Comparison of ENCODE assay signal across 14 cellular contexts in the genomic region with DNA sequence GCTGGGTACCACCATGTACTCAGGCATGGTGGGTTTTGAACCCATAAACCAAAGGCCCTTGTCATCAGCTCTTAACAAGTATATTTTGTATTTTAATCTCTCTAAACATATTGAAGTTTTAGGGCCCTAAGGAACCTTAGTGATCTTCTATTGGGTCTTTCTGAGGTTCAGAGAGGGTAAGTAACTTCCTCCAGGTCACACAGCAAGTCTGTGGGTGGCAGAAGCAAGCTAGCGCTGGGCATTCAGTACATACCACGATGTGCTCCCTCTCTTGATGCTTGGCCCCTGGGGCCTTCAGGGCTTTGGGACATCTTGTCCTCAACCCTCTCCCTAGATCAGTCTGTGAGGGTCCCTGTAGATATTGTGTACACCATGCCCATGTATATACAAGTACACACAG. TPM values are rescaled to one million over a fixed set of nuclear protein-coding genes. Genes with fewer than 3 reads are reported as not detected.
DNase-seq lines count a peak whose midpoint lies in the region; ATAC-seq, FAIRE-seq and TF ChIP-seq lines count a peak whose summit lies in the region.
"Had no signal": no experiment of that assay in that cellular context is flagged by ENCODE, and none has a peak within 500 bp of the region (broad histone marks: within the 10 kb centered on the region; RNA-seq: fewer than 3 reads in every experiment).

No MANE protein-coding gene starts in this region.

- no peak overlapping the region for H3K27ac ChIP-seq in HepG2 (ENCODE audit: extremely low read length, insufficient read depth, low read length)
- no peak overlapping the region for H3K27ac ChIP-seq in right lobe of liver
- H3K27ac ChIP-seq in MM.1S (ENCODE audit: low read length): no peak overlapping the region
- no peak overlapping the region for H3K27ac ChIP-seq in K562 (ENCODE audit: extremely low read depth, low read depth, low read length)
- no peak overlapping the region for H3K27ac ChIP-seq in brain microvascular endothelial cell

- no peak overlapping the region for H3K4me3 Mint-ChIP-seq in type B pancreatic cell
- H3K4me3 Mint-ChIP-seq: GM23338, H9 had no signal

- H3K9me1 ChIP-seq in K562 (ENCODE audit: control insufficient read depth, insufficient read depth, low read length): no peaks in the 10 kb centered on the region

- TF ChIP-seq CTCF in HepG2 (CRISPR knock-in tag; IDR thresholded peaks at IDR 0.05) (no peak), right lobe of liver (IDR thresholded peaks at IDR 0.05) (no peak), MM.1S (IDR thresholded peaks at IDR 0.05; ENCODE audit: low read length) (no peak), K562 (IDR thresholded peaks at IDR 0.05 in 2 of 3, conservative IDR thresholded peaks at IDR 0.05 in 1 of 3; ENCODE audit: insufficient read depth in 2 of 3, low read depth in 1 of 3, low read length in 3 of 3) (no peak), type B pancreatic cell (conservative IDR thresholded peaks at IDR 0.05) (no peak), brain microvascular endothelial cell (IDR thresholded peaks at IDR 0.05; ENCODE audit: low read depth, low read length, missing control alignments) (no peak)

- no peaks in the 10 kb centered on the region for H3K9me2 ChIP-seq in MM.1S (replicated peaks; ENCODE audit: insufficient read depth, low read length)

- H3K4me1 ChIP-seq in HepG2 (ENCODE audit: insufficient read depth, low read length) (peaks cover 9% of the 10 kb centered on the region), right lobe of liver (no peaks in the 10 kb centered on the region), MM.1S (ENCODE audit: low read length) (peaks cover 24% of the 10 kb centered on the region), K562 (replicated peaks in 1 of 2; ENCODE audit: control insufficient read depth in 2 of 2, insufficient read depth in 2 of 2, low read length in 2 of 2) (peaks cover 3 to 20% of the 10 kb centered on the region in 2 experiments; a peak in 3 of 5 replicates)

- no peak for ATAC-seq in HepG2
- ATAC-seq in right lobe of liver: no peak
- no peak for ATAC-seq in K562
- ATAC-seq in GM19328 (IDR thresholded peaks at IDR 0.05; ENCODE audit: unreplicated experiment): no peak

- TF ChIP-seq EP300 in HepG2 (IDR thresholded peaks at IDR 0.05; ENCODE audit: low read depth in 2 of 2, low read length in 2 of 2) (no peak), HepG2 (CRISPR knock-in tag; IDR thresholded peaks at IDR 0.05; ENCODE audit: borderline replicate concordance) (no peak), K562 (IDR thresholded peaks at IDR 0.05; ENCODE audit: low read length) (no peak)

- DNase-seq in HepG2 (ENCODE audit: low spot score) (no peak), right lobe of liver (no peak), MM.1S (no peak), K562 (ENCODE audit: extremely low read depth in 1 of 4, low spot score in 3 of 4) (no peak), urothelium cell line (ENCODE audit: low spot score) (no peak), type B pancreatic cell (ENCODE audit: extremely low spot score, unreplicated experiment) (no peak), brain microvascular endothelial cell (no peak)
- DNase-seq: 8988T, BE2C, GF-D8, H9 had no signal

- H3K4me2 ChIP-seq in HepG2 (ENCODE audit: low read depth, low read length) (no peak overlapping the region), MM.1S (ENCODE audit: low read depth, low read length) (peak overlapping the region; percentile 75; the same call in 1 of the 2 replicates), K562 (ENCODE audit: insufficient read depth, low read length) (no peak overlapping the region)
- H3K4me2 ChIP-seq: GM23338 had no signal

- H3K4me1 Mint-ChIP-seq in type B pancreatic cell (ENCODE audit: unreplicated experiment): peaks cover 14% of the 10 kb centered on the region

- intact Hi-C loops in HepG2 (cut with micrococcal nuclease; ENCODE audit: unreplicated experiment): no loop called here
- intact Hi-C loops in right lobe of liver (cut with DNase I): no loop called here
- intact Hi-C loops in K562 (cut with micrococcal nuclease): no loop called here

- in situ Hi-C loops in HepG2 (cut with HindIII; ENCODE audit: extremely low pct_ligation_motif_present, low pct_unique_long_range_greater_than_20kb) (no loop called here), K562 (cut with MboI) (no loop called here), brain microvascular endothelial cell (cut with HindIII; ENCODE audit: low pct_ligation_motif_present, low sequenced_read_pairs) (no loop called here)

- FAIRE-seq in HepG2 (lab: Jason Lieb, UNC) (no peak), K562 (lab: Jason Lieb, UNC) (no peak), urothelium cell line (lab: Jason Lieb, UNC) (peak; percentile 74)
- FAIRE-seq: HTR-8/SVneo had no signal

- H3K27me3 Mint-ChIP-seq in type B pancreatic cell: peaks cover 21% of the 10 kb centered on the region

- peaks cover 3 to 39% of the 10 kb centered on the region in 2 experiments; a peak in 3 of 5 replicates for H3K27me3 ChIP-seq in HepG2 (ENCODE audit: control insufficient read depth in 1 of 2, insufficient read depth in 2 of 2, low read length in 2 of 2)
- H3K27me3 ChIP-seq in right lobe of liver: no peaks in the 10 kb centered on the region
- peaks cover 12% of the 10 kb centered on the region for H3K27me3 ChIP-seq in MM.1S (replicated peaks; ENCODE audit: insufficient read depth, low read length)
- peaks cover 9 to 67% of the 10 kb centered on the region in 2 experiments; a peak in 4 of 5 replicates for H3K27me3 ChIP-seq in K562 (ENCODE audit: control insufficient read depth in 2 of 2, insufficient read depth in 2 of 2, low read length in 2 of 2)
- no peaks in the 10 kb centered on the region for H3K27me3 ChIP-seq in brain microvascular endothelial cell (replicated peaks)
- H3K27me3 ChIP-seq: BE2C had no signal

- H2AFZ ChIP-seq in HepG2 (ENCODE audit: low read length): no peak overlapping the region
- H2AFZ ChIP-seq in MM.1S (ENCODE audit: low read length): no peak overlapping the region
- H2AFZ ChIP-seq in K562 (ENCODE audit: low read depth, low read length): no peak overlapping the region

- H3F3A ChIP-seq in MM.1S (ENCODE audit: insufficient read depth, low read length): peaks cover 3% of the 10 kb centered on the region; the same call in 1 of the 2 replicates

- H3K4me3 ChIP-seq in HepG2 (replicated peaks in 1 of 3; ENCODE audit: insufficient read depth in 1 of 3, low read depth in 2 of 3, low read length in 3 of 3): no peak overlapping the region
- H3K4me3 ChIP-seq in right lobe of liver: no peak overlapping the region
- H3K4me3 ChIP-seq in MM.1S (ENCODE audit: low read length): no peak overlapping the region
- no peak overlapping the region for H3K4me3 ChIP-seq in K562
- H3K4me3 ChIP-seq in brain microvascular endothelial cell (ENCODE audit: low read depth, low read length): no peak overlapping the region
- H3K4me3 ChIP-seq: GM23338 had no signal

- POLR2A ChIA-PET in HepG2 (lab: Yijun Ruan, JAX): interaction anchor here (1.2 kb wide), 1 partner anchor 12 kb away, joined by 4 read pairs; the partner anchor contains the start of gene RASD2
- POLR2A ChIA-PET in K562 (lab: Yijun Ruan, JAX): interaction anchor here (0.7 kb wide), 1 partner anchor 20 kb away, joined by 3 read pairs; no protein-coding TSS in a partner anchor

- TF ChIP-seq RAD21 in HepG2 (CRISPR knock-in tag; IDR thresholded peaks at IDR 0.05) (no peak), K562 (CRISPR knock-in tag; conservative IDR thresholded peaks at IDR 0.05 in 1 of 2, IDR thresholded peaks at IDR 0.05 in 1 of 2) (no peak)

- no peak for TF ChIP-seq POLR2A in HepG2 (IDR thresholded peaks at IDR 0.05; ENCODE audit: insufficient read depth in 1 of 2, low read depth in 2 of 2, low read length in 2 of 2)
- TF ChIP-seq POLR2A in right lobe of liver (IDR thresholded peaks at IDR 0.05): no peak
- no peak for TF ChIP-seq POLR2A in K562 (conservative IDR thresholded peaks at IDR 0.05)

- no peak overlapping the region for H3K27ac Mint-ChIP-seq in type B pancreatic cell
- H3K27ac Mint-ChIP-seq: GM23338 had no signal

- no peak overlapping the region for H3K9ac ChIP-seq in HepG2 (ENCODE audit: insufficient read depth, low read depth, low read length)
- no peak overlapping the region for H3K9ac ChIP-seq in MM.1S (ENCODE audit: low read length)
- H3K9ac ChIP-seq in K562 (ENCODE audit: insufficient read depth in 1 of 2, low read depth in 2 of 2, low read length in 2 of 2): no peak overlapping the region

- BruUV-seq in HepG2 (replicated peaks; lab: Mats Ljungman, UMichigan) (no TSS peak), K562 (replicated peaks; lab: Mats Ljungman, UMichigan) (no TSS peak)

- H3K9me3 ChIP-seq in HepG2 (ENCODE audit: low read length) (no peaks in the 10 kb centered on the region), right lobe of liver (no peaks in the 10 kb centered on the region), MM.1S (replicated peaks; ENCODE audit: insufficient read depth, low read length) (no peaks in the 10 kb centered on the region), K562 (replicated peaks; ENCODE audit: control insufficient read depth, insufficient read depth, low read depth, low read length) (no peaks in the 10 kb centered on the region)
- H3K9me3 ChIP-seq: BE2C had no signal

- WGBS in HepG2 (ENCODE audit: low lambda C conversion rate): 50% methylated on average over 2 of the region's 2 CpGs
- WGBS in right lobe of liver (ENCODE audit: insufficient coverage, low coverage, low lambda C conversion rate, missing lambda C conversion rate): 90% methylated on average over 2 of the region's 2 CpGs
- WGBS in K562 (ENCODE audit: insufficient coverage, low coverage, missing lambda C conversion rate): 6% methylated on average over 2 of the region's 2 CpGs

- H4K20me1 ChIP-seq in HepG2 (ENCODE audit: insufficient read depth, low read length): no peaks in the 10 kb centered on the region
- H4K20me1 ChIP-seq in MM.1S (ENCODE audit: insufficient read depth, low read length): no peaks in the 10 kb centered on the region
- peaks cover 5% of the 10 kb centered on the region; the same call in 1 of the 2 replicates for H4K20me1 ChIP-seq in K562 (replicated peaks; ENCODE audit: control insufficient read depth, insufficient read depth, low read length)

- CTCF ChIA-PET in HepG2 (lab: Yijun Ruan, JAX; ENCODE audit: low intra/inter-chr PET ratio, low total read pairs): no interaction called here
- CTCF ChIA-PET in K562 (lab: Yijun Ruan, JAX; ENCODE audit: low intra/inter-chr PET ratio): no interaction called here

- H3K36me3 ChIP-seq in HepG2 (replicated peaks in 1 of 2; ENCODE audit: control insufficient read depth in 1 of 2, insufficient read depth in 2 of 2, low read length in 2 of 2) (no peaks in the 10 kb centered on the region), right lobe of liver (no peaks in the 10 kb centered on the region), MM.1S (replicated peaks; ENCODE audit: insufficient read depth, low read length) (no peaks in the 10 kb centered on the region), K562 (ENCODE audit: control insufficient read depth, insufficient read depth, low read length) (no peaks in the 10 kb centered on the region), brain microvascular endothelial cell (replicated peaks) (no peaks in the 10 kb centered on the region)
- H3K36me3 ChIP-seq: BE2C had no signal

- no peaks in the 10 kb centered on the region for H3K36me3 Mint-ChIP-seq in type B pancreatic cell

- no peaks in the 10 kb centered on the region for H3K79me2 ChIP-seq in HepG2 (ENCODE audit: insufficient read depth, low read length)
- no peaks in the 10 kb centered on the region for H3K79me2 ChIP-seq in MM.1S (ENCODE audit: low read length)
- H3K79me2 ChIP-seq in K562 (ENCODE audit: control insufficient read depth, insufficient read depth, low read length): no peaks in the 10 kb centered on the region

- H3K9me3 Mint-ChIP-seq in type B pancreatic cell: no peaks in the 10 kb centered on the region
- H3K9me3 Mint-ChIP-seq: GM23338, H9 had no signal

RNA-seq across cellular contexts. Expression of gene RASD2, which starts 12.7 kb away (rescaled TPM):
- total RNA-seq in HepG2 (2016; rRNA removed; fragmentation: Illumina TruSeq; extraction: Trizol) (not detected in 2 replicates), right lobe of liver (under 1 TPM in 4 of 6 experiments, not detected in 2; 0.05 to 0.20 (median 0.07) TPM), K562 (2014; rRNA removed) (0.05 TPM in 1 of 2 replicates, not detected in the other), K562 (2014; rRNA removed; fragmentation: Illumina TruSeq; extraction: Trizol) (not detected in 2 replicates), K562 (2015; rRNA removed; fragmentation: Illumina TruSeq; extraction: Trizol) (not detected in 2 replicates), K562 (2021) (0.04 TPM in 1 of 2 replicates, not detected in the other), type B pancreatic cell (ENCODE audit: low replicate concordance) (0.21 and 0.24 TPM in 2 replicates)
- total RNA-seq in HepG2 (2016; cell fraction: cytosol; rRNA removed; fragmentation: Illumina TruSeq; extraction: Trizol; ENCODE audit: low read depth): not detected in 2 replicates
- total RNA-seq in HepG2 (2016; cell fraction: insoluble cytoplasmic fraction; rRNA removed; fragmentation: Illumina TruSeq; extraction: Trizol): not detected in 2 replicates
- total RNA-seq in HepG2 (2016; cell fraction: membrane; rRNA removed; fragmentation: Illumina TruSeq; extraction: Trizol): not detected in 2 replicates
- not detected in 2 replicates for total RNA-seq in HepG2 (2016; cell fraction: nucleus; rRNA removed; fragmentation: Illumina TruSeq; extraction: Trizol)
- polyA plus RNA-seq in HepG2 (2011; rRNA removed) (not detected in 2 replicates), K562 (2011; rRNA removed) (not detected in 2 replicates), K562 (2014; fragmentation: Illumina TruSeq; extraction: Trizol) (not detected in 2 replicates), K562 (2014; fragmentation: Nextera tagmentation; extraction: Ambion mirVana) (not detected), K562 (2014; rRNA removed) (not detected in 2 replicates)
- polyA plus RNA-seq in HepG2 (2011; cell fraction: cytosol; rRNA removed): not detected in 2 replicates
- not detected in 2 replicates for polyA plus RNA-seq in HepG2 (2011; cell fraction: nucleus; rRNA removed)
- polyA plus RNA-seq in HepG2 (2012): not detected in 2 replicates
- not detected in 2 replicates for polyA plus RNA-seq in HepG2 (2016; cell fraction: cytosol; fragmentation: Illumina TruSeq; extraction: Trizol; ENCODE audit: low read depth)
- polyA plus RNA-seq in HepG2 (2016; cell fraction: insoluble cytoplasmic fraction; fragmentation: Illumina TruSeq; extraction: Trizol; ENCODE audit: low read depth): not detected in 2 replicates
- polyA plus RNA-seq in HepG2 (2016; cell fraction: membrane; fragmentation: Illumina TruSeq; extraction: Trizol; ENCODE audit: low read depth): not detected in 2 replicates
- not detected in 2 replicates for polyA plus RNA-seq in HepG2 (2016; cell fraction: nucleus; fragmentation: Illumina TruSeq; extraction: Trizol; ENCODE audit: insufficient read depth, low read depth)
- 0.14 TPM in 1 of 2 replicates, not detected in the other for polyA minus RNA-seq in HepG2 (2011; rRNA and poly(A)+ RNA removed; ENCODE audit: low replicate concordance)
- not detected in 2 replicates for polyA minus RNA-seq in HepG2 (2011; cell fraction: cytosol; rRNA and poly(A)+ RNA removed)
- polyA minus RNA-seq in HepG2 (2011; cell fraction: nucleus; rRNA and poly(A)+ RNA removed): not detected in 2 replicates
- total RNA-seq in K562 (2011; cell fraction: chromatin; rRNA removed; ENCODE audit: low replicate concordance): not detected in 2 replicates
- total RNA-seq in K562 (2011; cell fraction: nucleolus; rRNA removed): not detected in 2 replicates
- total RNA-seq in K562 (2011; cell fraction: nucleoplasm; rRNA removed): not detected in 2 replicates
- not detected in 2 replicates for polyA plus RNA-seq in K562 (2011; cell fraction: cytosol; rRNA removed)
- polyA plus RNA-seq in K562 (2011; cell fraction: nucleus; rRNA removed): not detected in 2 replicates
- 0.06 TPM in 1 of 2 replicates, not detected in the other for polyA plus RNA-seq in K562 (2012)
- polyA minus RNA-seq in K562 (2011; rRNA and poly(A)+ RNA removed): not detected in 2 replicates
- polyA minus RNA-seq in K562 (2011; cell fraction: cytosol; rRNA and poly(A)+ RNA removed): not detected in 2 replicates
- polyA minus RNA-seq in K562 (2011; cell fraction: nucleus; rRNA and poly(A)+ RNA removed): not detected in 2 replicates

Comparison
In these comparisons a context has a peak if more than half of its experiments do, and no peak if none do; other contexts are left out.
1. Of the 241 proteins assayed by ChIP-seq in both HepG2 and K562: peak only in HepG2: none; only in K562: ZFP36; in both: none; in neither: 240.